ENCODE assay signal across 23 cellular contexts in genomic region chr3:37347941-37348340, GRCh38.
"Had no signal": no experiment of that assay in that cellular context is flagged by ENCODE, and none has a peak within 500 bp of the region (broad histone marks: within the 10 kb centered on the region; RNA-seq: fewer than 3 reads in every experiment).

No MANE protein-coding gene starts in this region.

- H3K27me3 ChIP-seq: neutrophil, right lobe of liver, thyroid gland had no signal

- H3K9me3 Mint-ChIP-seq: activated B cell treated with CpG ODN at 0.5 μM for 24 hours; activated naive CD4-positive, alpha-beta T cell treated with anti-CD3 and anti-CD28 coated beads, Interleukin-2, amount 10 ng/mL, durations not matched to agents 7 days and 5 days; activated T-cell treated with anti-CD3 and anti-CD28 coated beads, Interleukin-2, amount 50 U/mL, for 72 hours; brain; natural killer cell; stimulated activated naive CD8-positive, alpha-beta T cell treated with anti-CD3 and anti-CD28 coated beads, Interleukin-15, Interleukin-2, amounts not matched to agents 100 ng/mL and 50 ng/mL, for 24 hours had no signal

- H3K4me1 ChIP-seq: parathyroid adenoma, right lobe of liver had no signal

- H3K9ac ChIP-seq: parathyroid adenoma had no signal

- H3K27ac Mint-ChIP-seq: activated B cell treated with CpG ODN at 0.5 μM for 24 hours; activated naive CD4-positive, alpha-beta T cell treated with anti-CD3 and anti-CD28 coated beads, Interleukin-2, amount 10 ng/mL, durations not matched to agents 7 days and 5 days; activated T-cell treated with anti-CD3 and anti-CD28 coated beads, Interleukin-2, amount 50 U/mL, for 72 hours; natural killer cell; stimulated activated naive CD8-positive, alpha-beta T cell treated with anti-CD3 and anti-CD28 coated beads, Interleukin-15, Interleukin-2, amounts not matched to agents 100 ng/mL and 50 ng/mL, for 24 hours had no signal

- H2AFZ ChIP-seq: parathyroid adenoma had no signal

- ATAC-seq: activated T-cell treated with anti-CD3 and anti-CD28 coated beads, Interleukin-2, amount 50 U/mL, for 72 hours; left lobe of liver; natural killer cell; right lobe of liver had no signal

- DNase-seq: activated B cell treated with CpG ODN at 0.5 μM for 24 hours; activated CD4-positive, alpha-beta T cell treated with anti-CD3 and anti-CD28 coated beads for 4 hours; activated CD4-positive, alpha-beta T cell treated with anti-CD3 and anti-CD28 coated beads, Interleukin-2, amount 50 U/mL, for 48 hours; activated effector memory CD4-positive, alpha-beta T cell treated with anti-CD3 and anti-CD28 coated beads, Interleukin-2, amount 50 U/mL, for 16 hours; activated naive CD4-positive, alpha-beta T cell treated with anti-CD3 and anti-CD28 coated beads, Interleukin-2, amount 10 ng/mL, durations not matched to agents 7 days and 5 days; activated T-cell treated with anti-CD3 and anti-CD28 coated beads, Interleukin-2, amount 50 U/mL, for 72 hours; central memory CD4-positive, alpha-beta T cell; dermis blood vessel endothelial cell; effector CD8-positive, alpha-beta T cell; midbrain; natural killer cell; right lobe of liver; stimulated activated CD4-positive, alpha-beta T cell treated with anti-CD3 and anti-CD28 coated beads, Interleukin-1b, Interleukin-23, amount 100 ng/mL, for 48 hours; substantia nigra; T-helper 1 cell; thyroid gland had no signal

- H3K27ac ChIP-seq: neutrophil, parathyroid adenoma, right lobe of liver, skin epidermis, thyroid gland had no signal

- H3K4me3 Mint-ChIP-seq: activated B cell treated with CpG ODN at 0.5 μM for 24 hours; activated naive CD4-positive, alpha-beta T cell treated with anti-CD3 and anti-CD28 coated beads, Interleukin-2, amount 10 ng/mL, durations not matched to agents 7 days and 5 days; activated T-cell treated with anti-CD3 and anti-CD28 coated beads, Interleukin-2, amount 50 U/mL, for 72 hours; brain; natural killer cell; stimulated activated naive CD8-positive, alpha-beta T cell treated with anti-CD3 and anti-CD28 coated beads, Interleukin-15, Interleukin-2, amounts not matched to agents 100 ng/mL and 50 ng/mL, for 24 hours had no signal

- H3K4me1 Mint-ChIP-seq: activated B cell treated with CpG ODN at 0.5 μM for 24 hours; activated naive CD4-positive, alpha-beta T cell treated with anti-CD3 and anti-CD28 coated beads, Interleukin-2, amount 10 ng/mL, durations not matched to agents 7 days and 5 days; brain had no signal

- H3K9me3 ChIP-seq: neutrophil, right lobe of liver, thyroid gland had no signal

- H3K4me3 ChIP-seq: lung, right lobe of liver, skin epidermis, thyroid gland had no signal

- H3K27me3 Mint-ChIP-seq: activated B cell treated with CpG ODN at 0.5 μM for 24 hours; activated naive CD4-positive, alpha-beta T cell treated with anti-CD3 and anti-CD28 coated beads, Interleukin-2, amount 10 ng/mL, durations not matched to agents 7 days and 5 days; brain; stimulated activated naive CD8-positive, alpha-beta T cell treated with anti-CD3 and anti-CD28 coated beads, Interleukin-15, Interleukin-2, amounts not matched to agents 100 ng/mL and 50 ng/mL, for 24 hours had no signal
